ENCODE assay signal across 1 cellular context in genomic region chr20:63363981-63364536, GRCh38.
TF ChIP-seq lines count a peak whose summit lies in the region.

No MANE protein-coding gene starts in this region.

TF ChIP-seq in HepG2, 621 proteins besides CTCF, POLR2A, EP300 and RAD21 (continued from another document and continues in another):
- TF ChIP-seq PREB (CRISPR knock-in tag; IDR thresholded peaks at IDR 0.05) (no peak), ZFYVE20 (CRISPR knock-in tag; IDR thresholded peaks at IDR 0.05; ENCODE audit: borderline replicate concordance, low read depth) (0 out of 2 replicates have a peak, but pooled peaks have one; percentile 17), ZNF891 (CRISPR knock-in tag; IDR thresholded peaks at IDR 0.05) (no peak), KAT2B (IDR thresholded peaks at IDR 0.05; ENCODE audit: borderline replicate concordance, low read depth, low read length) (no peak), HDAC2 (CRISPR knock-in tag; IDR thresholded peaks at IDR 0.05) (no peak), FUBP1 (CRISPR knock-in tag; IDR thresholded peaks at IDR 0.05; ENCODE audit: borderline replicate concordance) (no peak), MEIS2 (CRISPR knock-in tag; IDR thresholded peaks at IDR 0.05) (no peak), ZBTB38 (CRISPR knock-in tag; IDR thresholded peaks at IDR 0.05) (no peak), ZNF343 (CRISPR knock-in tag; IDR thresholded peaks at IDR 0.05) (no peak), ZNF30 (CRISPR knock-in tag; IDR thresholded peaks at IDR 0.05) (no peak), U2AF1 (optimal IDR thresholded peaks at IDR 0.05; ENCODE audit: low read depth, low read length) (no peak), EEA1 (CRISPR knock-in tag; IDR thresholded peaks at IDR 0.05; ENCODE audit: borderline replicate concordance) (peak; percentile 62; the same call in 1 of the 2 replicates), SKIL (CRISPR knock-in tag; IDR thresholded peaks at IDR 0.05; ENCODE audit: borderline replicate concordance) (no peak), PRMT3 (CRISPR knock-in tag; IDR thresholded peaks at IDR 0.05; ENCODE audit: borderline replicate concordance, low read depth) (no peak), ZKSCAN5 (CRISPR knock-in tag; IDR thresholded peaks at IDR 0.05) (0 out of 2 replicates have a peak, but pooled peaks have one; percentile 30), GZF1 (CRISPR knock-in tag; IDR thresholded peaks at IDR 0.05) (0 out of 2 replicates have a peak, but pooled peaks have one; percentile 50), IRX3 (CRISPR knock-in tag; IDR thresholded peaks at IDR 0.05; ENCODE audit: borderline replicate concordance, low read depth) (no peak), ZNF552 (CRISPR knock-in tag; IDR thresholded peaks at IDR 0.05; ENCODE audit: borderline replicate concordance) (no peak), ZNF33B (CRISPR knock-in tag; IDR thresholded peaks at IDR 0.05) (no peak), PITX1 (CRISPR knock-in tag; IDR thresholded peaks at IDR 0.05) (peak; percentile 55; the same call in 1 of the 2 replicates), NAIF1 (CRISPR knock-in tag; IDR thresholded peaks at IDR 0.05; ENCODE audit: borderline replicate concordance) (no peak), ELF1 (CRISPR knock-in tag; IDR thresholded peaks at IDR 0.05) (no peak), STAT6 (CRISPR knock-in tag; IDR thresholded peaks at IDR 0.05; ENCODE audit: borderline replicate concordance) (no peak), NFYB (CRISPR knock-in tag; IDR thresholded peaks at IDR 0.05) (no peak), THAP11 (CRISPR knock-in tag; IDR thresholded peaks at IDR 0.05) (no peak), ZNF616 (CRISPR knock-in tag; IDR thresholded peaks at IDR 0.05; ENCODE audit: low read depth) (no peak), CBFB (CRISPR knock-in tag; IDR thresholded peaks at IDR 0.05) (no peak), ZNF121 (CRISPR knock-in tag; IDR thresholded peaks at IDR 0.05) (no peak)
- TF ChIP-seq, protein P1, sequence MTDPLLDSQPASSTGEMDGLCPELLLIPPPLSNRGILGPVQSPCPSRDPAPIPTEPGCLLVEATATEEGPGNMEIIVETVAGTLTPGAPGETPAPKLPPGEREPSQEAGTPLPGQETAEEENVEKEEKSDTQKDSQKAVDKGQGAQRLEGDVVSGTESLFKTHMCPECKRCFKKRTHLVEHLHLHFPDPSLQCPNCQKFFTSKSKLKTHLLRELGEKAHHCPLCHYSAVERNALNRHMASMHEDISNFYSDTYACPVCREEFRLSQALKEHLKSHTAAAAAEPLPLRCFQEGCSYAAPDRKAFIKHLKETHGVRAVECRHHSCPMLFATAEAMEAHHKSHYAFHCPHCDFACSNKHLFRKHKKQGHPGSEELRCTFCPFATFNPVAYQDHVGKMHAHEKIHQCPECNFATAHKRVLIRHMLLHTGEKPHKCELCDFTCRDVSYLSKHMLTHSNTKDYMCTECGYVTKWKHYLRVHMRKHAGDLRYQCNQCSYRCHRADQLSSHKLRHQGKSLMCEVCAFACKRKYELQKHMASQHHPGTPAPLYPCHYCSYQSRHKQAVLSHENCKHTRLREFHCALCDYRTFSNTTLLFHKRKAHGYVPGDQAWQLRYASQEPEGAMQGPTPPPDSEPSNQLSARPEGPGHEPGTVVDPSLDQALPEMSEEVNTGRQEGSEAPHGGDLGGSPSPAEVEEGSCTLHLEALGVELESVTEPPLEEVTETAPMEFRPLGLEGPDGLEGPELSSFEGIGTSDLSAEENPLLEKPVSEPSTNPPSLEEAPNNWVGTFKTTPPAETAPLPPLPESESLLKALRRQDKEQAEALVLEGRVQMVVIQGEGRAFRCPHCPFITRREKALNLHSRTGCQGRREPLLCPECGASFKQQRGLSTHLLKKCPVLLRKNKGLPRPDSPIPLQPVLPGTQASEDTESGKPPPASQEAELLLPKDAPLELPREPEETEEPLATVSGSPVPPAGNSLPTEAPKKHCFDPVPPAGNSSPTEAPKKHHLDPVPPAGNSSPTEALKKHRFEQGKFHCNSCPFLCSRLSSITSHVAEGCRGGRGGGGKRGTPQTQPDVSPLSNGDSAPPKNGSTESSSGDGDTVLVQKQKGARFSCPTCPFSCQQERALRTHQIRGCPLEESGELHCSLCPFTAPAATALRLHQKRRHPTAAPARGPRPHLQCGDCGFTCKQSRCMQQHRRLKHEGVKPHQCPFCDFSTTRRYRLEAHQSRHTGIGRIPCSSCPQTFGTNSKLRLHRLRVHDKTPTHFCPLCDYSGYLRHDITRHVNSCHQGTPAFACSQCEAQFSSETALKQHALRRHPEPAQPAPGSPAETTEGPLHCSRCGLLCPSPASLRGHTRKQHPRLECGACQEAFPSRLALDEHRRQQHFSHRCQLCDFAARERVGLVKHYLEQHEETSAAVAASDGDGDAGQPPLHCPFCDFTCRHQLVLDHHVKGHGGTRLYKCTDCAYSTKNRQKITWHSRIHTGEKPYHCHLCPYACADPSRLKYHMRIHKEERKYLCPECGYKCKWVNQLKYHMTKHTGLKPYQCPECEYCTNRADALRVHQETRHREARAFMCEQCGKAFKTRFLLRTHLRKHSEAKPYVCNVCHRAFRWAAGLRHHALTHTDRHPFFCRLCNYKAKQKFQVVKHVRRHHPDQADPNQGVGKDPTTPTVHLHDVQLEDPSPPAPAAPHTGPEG (CRISPR knock-in tag; IDR thresholded peaks at IDR 0.05), result no peak
- TF ChIP-seq, protein P2, sequence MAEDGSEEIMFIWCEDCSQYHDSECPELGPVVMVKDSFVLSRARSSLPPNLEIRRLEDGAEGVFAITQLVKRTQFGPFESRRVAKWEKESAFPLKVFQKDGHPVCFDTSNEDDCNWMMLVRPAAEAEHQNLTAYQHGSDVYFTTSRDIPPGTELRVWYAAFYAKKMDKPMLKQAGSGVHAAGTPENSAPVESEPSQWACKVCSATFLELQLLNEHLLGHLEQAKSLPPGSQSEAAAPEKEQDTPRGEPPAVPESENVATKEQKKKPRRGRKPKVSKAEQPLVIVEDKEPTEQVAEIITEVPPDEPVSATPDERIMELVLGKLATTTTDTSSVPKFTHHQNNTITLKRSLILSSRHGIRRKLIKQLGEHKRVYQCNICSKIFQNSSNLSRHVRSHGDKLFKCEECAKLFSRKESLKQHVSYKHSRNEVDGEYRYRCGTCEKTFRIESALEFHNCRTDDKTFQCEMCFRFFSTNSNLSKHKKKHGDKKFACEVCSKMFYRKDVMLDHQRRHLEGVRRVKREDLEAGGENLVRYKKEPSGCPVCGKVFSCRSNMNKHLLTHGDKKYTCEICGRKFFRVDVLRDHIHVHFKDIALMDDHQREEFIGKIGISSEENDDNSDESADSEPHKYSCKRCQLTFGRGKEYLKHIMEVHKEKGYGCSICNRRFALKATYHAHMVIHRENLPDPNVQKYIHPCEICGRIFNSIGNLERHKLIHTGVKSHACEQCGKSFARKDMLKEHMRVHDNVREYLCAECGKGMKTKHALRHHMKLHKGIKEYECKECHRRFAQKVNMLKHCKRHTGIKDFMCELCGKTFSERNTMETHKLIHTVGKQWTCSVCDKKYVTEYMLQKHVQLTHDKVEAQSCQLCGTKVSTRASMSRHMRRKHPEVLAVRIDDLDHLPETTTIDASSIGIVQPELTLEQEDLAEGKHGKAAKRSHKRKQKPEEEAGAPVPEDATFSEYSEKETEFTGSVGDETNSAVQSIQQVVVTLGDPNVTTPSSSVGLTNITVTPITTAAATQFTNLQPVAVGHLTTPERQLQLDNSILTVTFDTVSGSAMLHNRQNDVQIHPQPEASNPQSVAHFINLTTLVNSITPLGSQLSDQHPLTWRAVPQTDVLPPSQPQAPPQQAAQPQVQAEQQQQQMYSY (CRISPR knock-in tag; IDR thresholded peaks at IDR 0.05), result no peak
- TF ChIP-seq, protein P3, sequence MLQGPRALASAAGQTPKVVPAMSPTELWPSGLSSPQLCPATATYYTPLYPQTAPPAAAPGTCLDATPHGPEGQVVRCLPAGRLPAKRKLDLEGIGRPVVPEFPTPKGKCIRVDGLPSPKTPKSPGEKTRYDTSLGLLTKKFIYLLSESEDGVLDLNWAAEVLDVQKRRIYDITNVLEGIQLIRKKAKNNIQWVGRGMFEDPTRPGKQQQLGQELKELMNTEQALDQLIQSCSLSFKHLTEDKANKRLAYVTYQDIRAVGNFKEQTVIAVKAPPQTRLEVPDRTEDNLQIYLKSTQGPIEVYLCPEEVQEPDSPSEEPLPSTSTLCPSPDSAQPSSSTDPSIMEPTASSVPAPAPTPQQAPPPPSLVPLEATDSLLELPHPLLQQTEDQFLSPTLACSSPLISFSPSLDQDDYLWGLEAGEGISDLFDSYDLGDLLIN (CRISPR knock-in tag; IDR thresholded peaks at IDR 0.05; ENCODE audit: borderline replicate concordance), result no peak
- TF ChIP-seq, protein P4, sequence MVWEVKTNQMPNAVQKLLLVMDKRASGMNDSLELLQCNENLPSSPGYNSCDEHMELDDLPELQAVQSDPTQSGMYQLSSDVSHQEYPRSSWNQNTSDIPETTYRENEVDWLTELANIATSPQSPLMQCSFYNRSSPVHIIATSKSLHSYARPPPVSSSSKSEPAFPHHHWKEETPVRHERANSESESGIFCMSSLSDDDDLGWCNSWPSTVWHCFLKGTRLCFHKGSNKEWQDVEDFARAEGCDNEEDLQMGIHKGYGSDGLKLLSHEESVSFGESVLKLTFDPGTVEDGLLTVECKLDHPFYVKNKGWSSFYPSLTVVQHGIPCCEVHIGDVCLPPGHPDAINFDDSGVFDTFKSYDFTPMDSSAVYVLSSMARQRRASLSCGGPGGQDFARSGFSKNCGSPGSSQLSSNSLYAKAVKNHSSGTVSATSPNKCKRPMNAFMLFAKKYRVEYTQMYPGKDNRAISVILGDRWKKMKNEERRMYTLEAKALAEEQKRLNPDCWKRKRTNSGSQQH (CRISPR knock-in tag; IDR thresholded peaks at IDR 0.05; ENCODE audit: low read depth), result no peak
- TF ChIP-seq, protein P5, sequence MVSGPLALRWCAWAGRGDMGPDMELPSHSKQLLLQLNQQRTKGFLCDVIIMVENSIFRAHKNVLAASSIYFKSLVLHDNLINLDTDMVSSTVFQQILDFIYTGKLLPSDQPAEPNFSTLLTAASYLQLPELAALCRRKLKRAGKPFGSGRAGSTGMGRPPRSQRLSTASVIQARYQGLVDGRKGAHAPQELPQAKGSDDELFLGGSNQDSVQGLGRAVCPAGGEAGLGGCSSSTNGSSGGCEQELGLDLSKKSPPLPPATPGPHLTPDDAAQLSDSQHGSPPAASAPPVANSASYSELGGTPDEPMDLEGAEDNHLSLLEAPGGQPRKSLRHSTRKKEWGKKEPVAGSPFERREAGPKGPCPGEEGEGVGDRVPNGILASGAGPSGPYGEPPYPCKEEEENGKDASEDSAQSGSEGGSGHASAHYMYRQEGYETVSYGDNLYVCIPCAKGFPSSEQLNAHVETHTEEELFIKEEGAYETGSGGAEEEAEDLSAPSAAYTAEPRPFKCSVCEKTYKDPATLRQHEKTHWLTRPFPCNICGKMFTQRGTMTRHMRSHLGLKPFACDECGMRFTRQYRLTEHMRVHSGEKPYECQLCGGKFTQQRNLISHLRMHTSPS (CRISPR knock-in tag; IDR thresholded peaks at IDR 0.05; ENCODE audit: low read depth), result 0 out of 2 replicates have a peak, but pooled peaks have one; percentile 39
